7 cellular contexts compared by ENCODE assay signal in the genomic region with DNA sequence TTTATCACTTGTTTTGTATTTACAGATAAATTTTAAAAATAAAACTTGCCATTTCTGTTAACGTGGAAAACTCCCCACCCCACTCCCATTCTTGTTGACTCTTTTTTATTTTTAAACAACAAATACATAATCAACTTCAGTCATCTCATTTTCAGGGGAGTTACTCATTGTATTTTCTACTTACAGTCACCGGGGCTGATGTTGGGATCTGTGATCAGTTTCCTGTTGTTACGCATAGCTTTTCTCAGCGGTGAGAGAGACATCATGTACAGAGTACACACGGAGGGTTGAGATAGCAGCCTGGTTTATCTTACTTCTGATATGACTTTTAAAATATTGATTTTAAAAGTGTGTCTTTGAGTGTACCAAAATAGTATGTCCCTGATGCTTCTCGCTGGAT.
DNase-seq lines count a peak whose midpoint lies in the region; ATAC-seq and TF ChIP-seq lines count a peak whose summit lies in the region.
"Not testable (repeated sequence)": the region's sequence is repeated elsewhere in the genome, so short reads cannot be mapped to it uniquely, and the experiment has no call there.

No MANE protein-coding gene starts in this region.

- 36% methylated on average over 5 of the region's 6 CpGs for WGBS in hepatocyte (ENCODE audit: low lambda C conversion rate, missing lambda C conversion rate)
- WGBS in trophoblast cell (ENCODE audit: extremely low coverage, insufficient coverage, insufficient read length): no CpG with 5 or more reads among the region's 6 CpGs

- not testable (repeated sequence) for H3K79me1 ChIP-seq in trophoblast cell (ENCODE audit: low read length)

- not testable (repeated sequence) for H3K9me2 ChIP-seq in hepatocyte (replicated peaks; ENCODE audit: insufficient read depth)

- not testable (repeated sequence) for H3K18ac ChIP-seq in trophoblast cell (ENCODE audit: low read length)

- H3K9me3 ChIP-seq in CD8-positive, alpha-beta memory T cell (ENCODE audit: low read length); OCI-LY3 (ENCODE audit: insufficient read depth, low read length); hepatocyte (ENCODE audit: low read depth); trophoblast cell (ENCODE audit: insufficient read depth, low read depth, low read length): not testable (repeated sequence)

- TF ChIP-seq CTCF in OCI-LY3 (IDR thresholded peaks at IDR 0.05; ENCODE audit: low read depth, low read length); brain microvascular endothelial cell (IDR thresholded peaks at IDR 0.05; ENCODE audit: low read depth, low read length, missing control alignments); hepatocyte (IDR thresholded peaks at IDR 0.05; ENCODE audit: poor library complexity): not testable (repeated sequence)

- not testable (repeated sequence) for H2AFZ ChIP-seq in OCI-LY3 (ENCODE audit: low read depth, low read length); hepatocyte; trophoblast cell (ENCODE audit: insufficient read depth, low read length, poor library complexity)

- not testable (repeated sequence) for H3K27me3 ChIP-seq in CD8-positive, alpha-beta memory T cell (ENCODE audit: insufficient read depth, low read length, poor library complexity, severe bottlenecking); OCI-LY3 (ENCODE audit: low read depth, low read length); brain microvascular endothelial cell (replicated peaks); hepatocyte; trophoblast cell (ENCODE audit: insufficient read depth, low read length)

- H3K4me2 ChIP-seq in OCI-LY3 (ENCODE audit: low read length): peak overlapping the region; percentile 57
- H3K4me2 ChIP-seq in hepatocyte: peak overlapping the region; percentile 54
- not testable (repeated sequence) for H3K4me2 ChIP-seq in trophoblast cell (ENCODE audit: low read length)

- peaks cover 21% of the 10 kb centered on the region for H3K79me2 ChIP-seq in OCI-LY3 (ENCODE audit: low read length)
- H3K79me2 ChIP-seq in hepatocyte; trophoblast cell (ENCODE audit: control insufficient read depth, insufficient read depth, low read length, poor library complexity): not testable (repeated sequence)

- H3K9me3 Mint-ChIP-seq in CD8-positive, alpha-beta memory T cell; activated T-helper 17 cell treated with anti-CD3 and anti-CD28 coated beads, Interleukin-2, amount 50 U/mL, for 72 hours: not testable (repeated sequence)

- ATAC-seq in activated CD4-positive, CD25-positive, alpha-beta regulatory T cell treated with anti-CD3 and anti-CD28 coated beads, Interleukin-2, amount 50 U/mL, for 24 hours: peak; percentile 73 to 77
- ATAC-seq in activated T-helper 17 cell treated with anti-CD3 and anti-CD28 coated beads, Interleukin-2, amount 50 U/mL, for 72 hours (replicated peaks): peak; percentile 81

- peak overlapping the region; percentile 55 for H3K4ac ChIP-seq in trophoblast cell (ENCODE audit: low read depth, low read length)

- H3K9ac ChIP-seq in OCI-LY3 (ENCODE audit: low read length): peak overlapping the region; percentile 59; the same call in 1 of the 2 replicates
- H3K9ac ChIP-seq in trophoblast cell (ENCODE audit: low read length): not testable (repeated sequence)

- not testable (repeated sequence) for H2AK5ac ChIP-seq in trophoblast cell (ENCODE audit: low read length)

- H4K91ac ChIP-seq in trophoblast cell (ENCODE audit: low read depth, low read length): not testable (repeated sequence)

- not testable (repeated sequence) for H2BK120ac ChIP-seq in trophoblast cell (ENCODE audit: insufficient read depth, low read length, poor library complexity)

- peak overlapping the region; percentile 55 to 88 (median 73) for H3K4me3 Mint-ChIP-seq in CD8-positive, alpha-beta memory T cell
- H3K4me3 Mint-ChIP-seq in activated T-helper 17 cell treated with anti-CD3 and anti-CD28 coated beads, Interleukin-2, amount 50 U/mL, for 72 hours: peak overlapping the region; percentile 78

- not testable (repeated sequence) for H3K4me1 ChIP-seq in CD8-positive, alpha-beta memory T cell (ENCODE audit: insufficient read depth, low read length); trophoblast cell (ENCODE audit: control insufficient read depth in 1 of 2, insufficient read depth in 2 of 2, low read length in 2 of 2)
- H3K4me1 ChIP-seq in OCI-LY3 (ENCODE audit: low read length): peaks cover 32% of the 10 kb centered on the region
- H3K4me1 ChIP-seq in hepatocyte (ENCODE audit: insufficient read depth): peaks cover 15% of the 10 kb centered on the region

- not testable (repeated sequence) for H4K8ac ChIP-seq in trophoblast cell (ENCODE audit: low read depth, low read length)

- CTCF ChIA-PET in CD8-positive, alpha-beta memory T cell (lab: Charles Lee): not testable (repeated sequence)

- H4K12ac ChIP-seq in trophoblast cell (ENCODE audit: low read depth, low read length): not testable (repeated sequence)

- H2BK12ac ChIP-seq in trophoblast cell (ENCODE audit: low read length): not testable (repeated sequence)

- not testable (repeated sequence) for H3K27me3 Mint-ChIP-seq in CD8-positive, alpha-beta memory T cell; activated T-helper 17 cell treated with anti-CD3 and anti-CD28 coated beads, Interleukin-2, amount 50 U/mL, for 72 hours

- not testable (repeated sequence) for H3K23ac ChIP-seq in trophoblast cell (ENCODE audit: low read length)

- peak overlapping the region; percentile 54 for H3K27ac ChIP-seq in CD8-positive, alpha-beta memory T cell (ENCODE audit: low read depth, low read length)
- H3K27ac ChIP-seq in OCI-LY3 (ENCODE audit: low read length): peak overlapping the region; percentile 72
- H3K27ac ChIP-seq in brain microvascular endothelial cell: peak overlapping the region; percentile 54
- not testable (repeated sequence) for H3K27ac ChIP-seq in hepatocyte; trophoblast cell (ENCODE audit: low read depth, low read length)

- H3K14ac ChIP-seq in trophoblast cell (ENCODE audit: low read length): not testable (repeated sequence)

- not testable (repeated sequence) for H3K36me3 Mint-ChIP-seq in CD8-positive, alpha-beta memory T cell; activated T-helper 17 cell treated with anti-CD3 and anti-CD28 coated beads, Interleukin-2, amount 50 U/mL, for 72 hours (ENCODE audit: low read depth)

- not testable (repeated sequence) for H3K4me3 ChIP-seq in CD8-positive, alpha-beta memory T cell (ENCODE audit: low read length); brain microvascular endothelial cell (ENCODE audit: low read depth, low read length); hepatocyte; trophoblast cell (ENCODE audit: low read depth, low read length)
- peak overlapping the region; percentile 32; the same call in 1 of the 2 replicates for H3K4me3 ChIP-seq in OCI-LY3 (ENCODE audit: low read length)

- peaks cover 15 to 24% (median 20%) of the 10 kb centered on the region in 3 donors for H3K4me1 Mint-ChIP-seq in CD8-positive, alpha-beta memory T cell
- H3K4me1 Mint-ChIP-seq in activated T-helper 17 cell treated with anti-CD3 and anti-CD28 coated beads, Interleukin-2, amount 50 U/mL, for 72 hours: not testable (repeated sequence)

- POLR2A ChIA-PET in CD8-positive, alpha-beta memory T cell (lab: Charles Lee): not testable (repeated sequence)

- H3K36me3 ChIP-seq in CD8-positive, alpha-beta memory T cell (ENCODE audit: insufficient read depth, low read length); OCI-LY3 (replicated peaks; ENCODE audit: low read depth, low read length); brain microvascular endothelial cell (replicated peaks); hepatocyte (replicated peaks; ENCODE audit: insufficient read depth, low read depth); trophoblast cell (ENCODE audit: control insufficient read depth in 1 of 2, insufficient read depth in 2 of 2, low read length in 2 of 2): not testable (repeated sequence)

- peak in 1 of 5 donors; percentile 27 for DNase-seq in CD8-positive, alpha-beta memory T cell
- not testable (repeated sequence) for DNase-seq in brain microvascular endothelial cell; hepatocyte (ENCODE audit: low spot score); trophoblast cell

- not testable (repeated sequence) for H2BK5ac ChIP-seq in trophoblast cell (ENCODE audit: low read depth, low read length, poor library complexity)

- in situ Hi-C loops in brain microvascular endothelial cell (cut with HindIII; ENCODE audit: low pct_ligation_motif_present, low sequenced_read_pairs): not testable (repeated sequence)

- not testable (repeated sequence) for H4K20me1 ChIP-seq in OCI-LY3 (ENCODE audit: insufficient read depth, low read length); hepatocyte (ENCODE audit: insufficient read depth, poor library complexity, severe bottlenecking)

- peak overlapping the region; percentile 90 to 99 (median 94) for H3K27ac Mint-ChIP-seq in CD8-positive, alpha-beta memory T cell
- H3K27ac Mint-ChIP-seq in activated T-helper 17 cell treated with anti-CD3 and anti-CD28 coated beads, Interleukin-2, amount 50 U/mL, for 72 hours: peak overlapping the region; percentile 95
